12 cellular contexts compared by ENCODE assay signal in genomic region chr2:191845248-191845715, GRCh38. TPM values are rescaled to one million over a fixed set of nuclear protein-coding genes. Genes with fewer than 3 reads are reported as not detected.
DNase-seq lines count a peak whose midpoint lies in the region; ATAC-seq and TF ChIP-seq lines count a peak whose summit lies in the region.
"Had no signal": no experiment of that assay in that cellular context is flagged by ENCODE, and none has a peak within 500 bp of the region (broad histone marks: within the 10 kb centered on the region; RNA-seq: fewer than 3 reads in every experiment).

No MANE protein-coding gene starts in this region.

- intact Hi-C loops in Right ventricle myocardium inferior (cut with DNase I) (loop anchor here (5.0 kb wide), 1 partner anchor 182 kb away; no protein-coding TSS in a partner anchor), cardiac septum (cut with DNase I) (no loop called here)

- no peaks in the 10 kb centered on the region for H3K9me3 ChIP-seq in fibroblast of lung (ENCODE audit: control insufficient read depth, insufficient read depth, low read depth, low read length)

- peaks cover 2% of the 10 kb centered on the region for H3K4me1 ChIP-seq in fibroblast of lung (ENCODE audit: control insufficient read depth, extremely low read depth, insufficient read depth, low read length)

- no peaks in the 10 kb centered on the region for H3K36me3 ChIP-seq in fibroblast of lung (ENCODE audit: control insufficient read depth, insufficient read depth, low read length)

- TF ChIP-seq CTCF in fibroblast of lung (conservative IDR thresholded peaks at IDR 0.05 in 1 of 2, IDR thresholded peaks at IDR 0.05 in 1 of 2; ENCODE audit: low read depth in 1 of 2, low read length in 2 of 2), result no peak
- TF ChIP-seq CTCF in nephron (IDR thresholded peaks at IDR 0.05; ENCODE audit: unreplicated experiment in 3 of 3), result no peak

- DNase-seq in Right ventricle myocardium inferior (ENCODE audit: missing footprints), result peak; percentile 65
- no peak for DNase-seq in cardiac septum (ENCODE audit: low spot score)
- DNase-seq in fibroblast of lung (ENCODE audit: low read depth in 2 of 2), result peak in 1 of 2 donors; percentile 69
- no peak for DNase-seq in G401 (ENCODE audit: low spot score)
- DNase-seq: NCI-H1694; stimulated activated CD4-positive, alpha-beta T cell treated with anti-CD3 and anti-CD28 coated beads, Interleukin-1b, Interleukin-23, amount 100 ng/mL, for 48 hours had no signal

- no peaks in the 10 kb centered on the region for H3K36me3 Mint-ChIP-seq in nephron (ENCODE audit: low read depth)
- H3K36me3 Mint-ChIP-seq: activated naive CD4-positive, alpha-beta T cell treated with anti-CD3 and anti-CD28 coated beads, Interleukin-2, amount 50 U/mL, for 72 hours had no signal

- H3K9me3 Mint-ChIP-seq in nephron, result no peaks in the 10 kb centered on the region
- H3K9me3 Mint-ChIP-seq: activated naive CD4-positive, alpha-beta T cell treated with anti-CD3 and anti-CD28 coated beads, Interleukin-2, amount 50 U/mL, for 72 hours; T-helper 1 cell treated with Interleukin-12 subunit alpha and Interleukin-12 subunit beta and Interleukin-4 antibody, amounts not matched to agents 30 μg/mL and 1 μg/mL, for 36 hours had no signal

- peak overlapping the region; percentile 95 for H3K4me2 ChIP-seq in fibroblast of lung (ENCODE audit: extremely low read depth, insufficient read depth, low read length)

- H3K27ac ChIP-seq in fibroblast of lung (ENCODE audit: insufficient read depth, low read length), result peak overlapping the region; percentile 74

- peak overlapping the region; percentile 17 to 66 (median 65) for H3K4me3 Mint-ChIP-seq in nephron
- H3K4me3 Mint-ChIP-seq: T-helper 1 cell treated with Interleukin-12 subunit alpha and Interleukin-12 subunit beta and Interleukin-4 antibody, amounts not matched to agents 30 μg/mL and 1 μg/mL, for 36 hours had no signal

- H3K4me3 ChIP-seq in fibroblast of lung (replicated peaks in 1 of 4; ENCODE audit: control extremely low read depth in 1 of 4, insufficient read depth in 1 of 4, low read depth in 3 of 4, low read length in 4 of 4), result peak overlapping the region; percentile 63 to 85 (median 74)

- in situ Hi-C loops in G401 (cut with HindIII; ENCODE audit: low sequenced_read_pairs), result no loop called here

- ATAC-seq in Right ventricle myocardium inferior, result peak; percentile 66
- ATAC-seq in HG02642 (IDR thresholded peaks at IDR 0.05; ENCODE audit: poor library complexity, unreplicated experiment), result no peak
- no peak for ATAC-seq in HG02588 (IDR thresholded peaks at IDR 0.05; ENCODE audit: unreplicated experiment)
- no peak for ATAC-seq in HG03565 (IDR thresholded peaks at IDR 0.05; ENCODE audit: unreplicated experiment)

- H2AFZ ChIP-seq in fibroblast of lung (ENCODE audit: low read length), result peak overlapping the region; percentile 71

- peaks cover 3% of the 10 kb centered on the region for H3K27me3 Mint-ChIP-seq in nephron (ENCODE audit: low read depth)

- H3K27me3 ChIP-seq in fibroblast of lung (ENCODE audit: control insufficient read depth, insufficient read depth, low read length), result no peaks in the 10 kb centered on the region

- H3K9ac ChIP-seq in fibroblast of lung (ENCODE audit: insufficient read depth, low read length), result peak overlapping the region; percentile 47

- peaks cover 33% of the 10 kb centered on the region for H3K79me2 ChIP-seq in fibroblast of lung (ENCODE audit: control insufficient read depth, insufficient read depth, low read length)

- peak overlapping the region; percentile 58 to 84 (median 67) for H3K27ac Mint-ChIP-seq in nephron
- H3K27ac Mint-ChIP-seq: activated naive CD4-positive, alpha-beta T cell treated with anti-CD3 and anti-CD28 coated beads, Interleukin-2, amount 50 U/mL, for 72 hours; T-helper 1 cell treated with Interleukin-12 subunit alpha and Interleukin-12 subunit beta and Interleukin-4 antibody, amounts not matched to agents 30 μg/mL and 1 μg/mL, for 36 hours had no signal

- no peaks in the 10 kb centered on the region for H4K20me1 ChIP-seq in fibroblast of lung (ENCODE audit: control insufficient read depth, extremely low read depth, insufficient read depth, low read length)

- peaks cover 37% of the 10 kb centered on the region for H3K4me1 Mint-ChIP-seq in nephron

RNA-seq across cellular contexts. Expression of gene CAVIN2, which starts 1.6 kb away (rescaled TPM):
- total RNA-seq in Right ventricle myocardium inferior (109 TPM), cardiac septum (145 TPM), fibroblast of lung (12.6 and 28.1 TPM in 2 replicates)
- 25.1 and 26.4 TPM in 2 replicates for polyA plus RNA-seq in fibroblast of lung
- polyA plus RNA-seq in fibroblast of lung (2012), result 23.0 TPM in 2 replicates
- 14.7 and 15.2 TPM in 2 replicates for polyA minus RNA-seq in fibroblast of lung (ENCODE audit: low replicate concordance)
- 0.80 and 3.2 TPM in 2 replicates for total RNA-seq in G401 (2014; rRNA removed; shearing (Covaris generic))
- total RNA-seq: activated naive CD4-positive, alpha-beta T cell treated with anti-CD3 and anti-CD28 coated beads, Interleukin-2, amount 50 U/mL, for 72 hours had no signal
